8 cellular contexts compared by ENCODE assay signal in genomic region chr2:213232649-213233437, GRCh38. TPM values are rescaled to one million over a fixed set of nuclear protein-coding genes. Genes with fewer than 3 reads are reported as not detected.
DNase-seq lines count a peak whose midpoint lies in the region; ATAC-seq and TF ChIP-seq lines count a peak whose summit lies in the region.

No MANE protein-coding gene starts in this region.

- H3K4ac ChIP-seq in mesenchymal stem cell (ENCODE audit: low read depth in 1 of 2, low read length in 2 of 2) = no peak overlapping the region

- H2AFZ ChIP-seq in mesenchymal stem cell (ENCODE audit: low read depth, low read length) = peak overlapping the region; percentile 39

- POLR2A ChIA-PET in CD8-positive, alpha-beta T cell (lab: Charles Lee) = no interaction called here
- POLR2A ChIA-PET in activated CD4-positive, alpha-beta T cell treated with anti-CD3 and anti-CD28 coated beads, Interleukin-2, amount 10 ng/mL, durations not matched to agents 7 days and 5 days (lab: Charles Lee) = no interaction called here

- H3K4me2 ChIP-seq in mesenchymal stem cell (ENCODE audit: low read length, poor library complexity, severe bottlenecking) = peak overlapping the region; percentile 12

- intact Hi-C loops in CD8-positive, alpha-beta T cell (cut with DNase I, micrococcal nuclease) = loop anchor here in 1 of 2 experiments (5.0 kb wide), 1 partner anchor 49 kb away; the partner anchor contains the start of gene SPAG16

- CTCF ChIA-PET in CD8-positive, alpha-beta T cell (lab: Charles Lee) = no interaction called here
- CTCF ChIA-PET in activated CD4-positive, alpha-beta T cell treated with anti-CD3 and anti-CD28 coated beads, Interleukin-2, amount 10 ng/mL, durations not matched to agents 7 days and 5 days (lab: Charles Lee) = no interaction called here

- no peak overlapping the region for H3K14ac ChIP-seq in mesenchymal stem cell (ENCODE audit: low read length in 2 of 2)

- H2AK5ac ChIP-seq in mesenchymal stem cell (ENCODE audit: low read length, severe bottlenecking) = no peak overlapping the region

- no peaks in the 10 kb centered on the region for H3K36me3 Mint-ChIP-seq in CD8-positive, alpha-beta T cell
- H3K36me3 Mint-ChIP-seq in activated CD4-positive, alpha-beta T cell treated with anti-CD3 and anti-CD28 coated beads, Interleukin-2, amount 10 ng/mL, durations not matched to agents 7 days and 5 days (ENCODE audit: low read depth) = no peaks in the 10 kb centered on the region

- H3K4me1 ChIP-seq in CD8-positive, alpha-beta T cell (ENCODE audit: insufficient read depth, low read length) = peaks cover 9% of the 10 kb centered on the region
- peaks cover 2% of the 10 kb centered on the region for H3K4me1 ChIP-seq in mesenchymal stem cell (ENCODE audit: control insufficient read depth, insufficient read depth, low read depth, low read length)

- no peaks in the 10 kb centered on the region for H3K9me3 ChIP-seq in CD8-positive, alpha-beta T cell (ENCODE audit: low read length)
- H3K9me3 ChIP-seq in mesenchymal stem cell (ENCODE audit: control insufficient read depth, low read length) = no peaks in the 10 kb centered on the region

- peak overlapping the region in 1 of 2 experiments; percentile 56 for H2BK12ac ChIP-seq in mesenchymal stem cell (ENCODE audit: low read length in 2 of 2)

- no peak overlapping the region for H4K8ac ChIP-seq in mesenchymal stem cell (ENCODE audit: low read length)

- H3K27ac Mint-ChIP-seq in CD8-positive, alpha-beta T cell = peak overlapping the region; percentile 87
- peak overlapping the region; percentile 81 for H3K27ac Mint-ChIP-seq in activated CD4-positive, alpha-beta T cell treated with anti-CD3 and anti-CD28 coated beads, Interleukin-2, amount 10 ng/mL, durations not matched to agents 7 days and 5 days

- 20% methylated on average over 6 of the region's 8 CpGs for WGBS in mesenchymal stem cell

- H3K18ac ChIP-seq in mesenchymal stem cell (ENCODE audit: low read depth in 1 of 2, low read length in 2 of 2) = no peak overlapping the region

- H3K4me3 Mint-ChIP-seq in CD8-positive, alpha-beta T cell = peak overlapping the region; percentile 32
- H3K4me3 Mint-ChIP-seq in activated CD4-positive, alpha-beta T cell treated with anti-CD3 and anti-CD28 coated beads, Interleukin-2, amount 10 ng/mL, durations not matched to agents 7 days and 5 days = peak overlapping the region; percentile 17

- H3K27ac ChIP-seq in CD8-positive, alpha-beta T cell (ENCODE audit: low read depth, low read length) = no peak overlapping the region
- H3K27ac ChIP-seq in mesenchymal stem cell (ENCODE audit: low read length, poor library complexity, severe bottlenecking) = peak overlapping the region; percentile 70

- no peak overlapping the region for H2BK120ac ChIP-seq in mesenchymal stem cell (ENCODE audit: low read depth, low read length)

- ATAC-seq in CD8-positive, alpha-beta T cell = peak; percentile 89
- peak; percentile 87 for ATAC-seq in GM19468 (IDR thresholded peaks at IDR 0.05; ENCODE audit: extremely low read depth, unreplicated experiment)
- ATAC-seq in HG03520 (IDR thresholded peaks at IDR 0.05; ENCODE audit: unreplicated experiment) = peak; percentile 95

- DNase-seq in CD8-positive, alpha-beta T cell = peak in 6 of 7 experiments; percentile 21 to 67 (median 49)
- peak; percentile 54 for DNase-seq in activated CD4-positive, alpha-beta T cell treated with anti-CD3 and anti-CD28 coated beads, Interleukin-2, amount 10 ng/mL, durations not matched to agents 7 days and 5 days
- DNase-seq in mesenchymal stem cell (peak; percentile 24), epidermal melanocyte (ENCODE audit: insufficient read length, low spot score) (no peak), SW 1271 (lab: John Stamatoyannopoulos, UW) (no peak), hepatic stellate cell (ENCODE audit: low spot score) (no peak)

- no peaks in the 10 kb centered on the region for H3K36me3 ChIP-seq in CD8-positive, alpha-beta T cell (ENCODE audit: insufficient read depth, low read length)
- H3K36me3 ChIP-seq in mesenchymal stem cell (ENCODE audit: control insufficient read depth in 1 of 2, insufficient read depth in 2 of 2, low read depth in 1 of 2, low read length in 2 of 2) = no peaks in the 10 kb centered on the region

- no peak overlapping the region for H3K23ac ChIP-seq in mesenchymal stem cell (ENCODE audit: low read length in 2 of 2)

- peak overlapping the region; percentile 23 for H2BK15ac ChIP-seq in mesenchymal stem cell (ENCODE audit: low read depth, poor library complexity, severe bottlenecking)

- no peaks in the 10 kb centered on the region for H3K27me3 ChIP-seq in CD8-positive, alpha-beta T cell (ENCODE audit: insufficient read depth, low read length)
- no peaks in the 10 kb centered on the region for H3K27me3 ChIP-seq in mesenchymal stem cell (ENCODE audit: control insufficient read depth in 1 of 2, insufficient read depth in 1 of 2, low read length in 2 of 2)

- no peak overlapping the region for H4K91ac ChIP-seq in mesenchymal stem cell (ENCODE audit: low read length)

- H3K79me1 ChIP-seq in mesenchymal stem cell (replicated peaks; ENCODE audit: low read length, poor library complexity, severe bottlenecking) = no peaks in the 10 kb centered on the region

- no peak overlapping the region for H2BK5ac ChIP-seq in mesenchymal stem cell (ENCODE audit: low read depth, low read length, poor library complexity, severe bottlenecking)

- peak overlapping the region; percentile 21 for H3K9ac ChIP-seq in mesenchymal stem cell (ENCODE audit: low read length)

- TF ChIP-seq CTCF in CD8-positive, alpha-beta T cell (IDR thresholded peaks at IDR 0.05) = no peak

- H3K9me3 Mint-ChIP-seq in CD8-positive, alpha-beta T cell = no peaks in the 10 kb centered on the region
- no peaks in the 10 kb centered on the region for H3K9me3 Mint-ChIP-seq in activated CD4-positive, alpha-beta T cell treated with anti-CD3 and anti-CD28 coated beads, Interleukin-2, amount 10 ng/mL, durations not matched to agents 7 days and 5 days

- no peak overlapping the region for H3K4me3 ChIP-seq in CD8-positive, alpha-beta T cell (ENCODE audit: low read depth, low read length)
- H3K4me3 ChIP-seq in mesenchymal stem cell (ENCODE audit: insufficient read depth in 1 of 2, low read depth in 1 of 2, low read length in 2 of 2) = peak overlapping the region in 1 of 2 experiments; percentile 12

- peaks cover 1% of the 10 kb centered on the region for H3K27me3 Mint-ChIP-seq in CD8-positive, alpha-beta T cell (ENCODE audit: low read depth)
- H3K27me3 Mint-ChIP-seq in activated CD4-positive, alpha-beta T cell treated with anti-CD3 and anti-CD28 coated beads, Interleukin-2, amount 10 ng/mL, durations not matched to agents 7 days and 5 days = peaks cover 7% of the 10 kb centered on the region

- peaks cover 34% of the 10 kb centered on the region for H3K4me1 Mint-ChIP-seq in CD8-positive, alpha-beta T cell (ENCODE audit: low read depth)
- H3K4me1 Mint-ChIP-seq in activated CD4-positive, alpha-beta T cell treated with anti-CD3 and anti-CD28 coated beads, Interleukin-2, amount 10 ng/mL, durations not matched to agents 7 days and 5 days = peaks cover 24% of the 10 kb centered on the region

RNA-seq across cellular contexts. Expression of gene SPAG16, which starts 51.4 kb away (rescaled TPM):
- total RNA-seq in CD8-positive, alpha-beta T cell = 1 to 10 TPM; 3.7 to 4.6 TPM
- total RNA-seq in activated CD4-positive, alpha-beta T cell treated with anti-CD3 and anti-CD28 coated beads, Interleukin-2, amount 10 ng/mL, durations not matched to agents 7 days and 5 days = 10 to 100 TPM; 10.6 to 10.7 TPM
- polyA plus RNA-seq in mesenchymal stem cell (2013, experiment 1 of 2) = 17.9 TPM
- polyA plus RNA-seq in mesenchymal stem cell (2013, experiment 2 of 2) = 18.4 TPM

Comparison
In these comparisons a context has a peak if more than half of its experiments do, and no peak if none do; other contexts are left out.
1. DNase-seq: peak in CD8-positive, alpha-beta T cell (6 of 7), activated CD4-positive, alpha-beta T cell treated with anti-CD3 and anti-CD28 coated beads, Interleukin-2, amount 10 ng/mL, durations not matched to agents 7 days and 5 days (single experiment) and mesenchymal stem cell (single experiment); none in epidermal melanocyte (single experiment), SW 1271 (0 of 2) and hepatic stellate cell (single experiment).
2. Peak in every context shown above with its lines, with median percentiles within 50 percentile points of each other: ATAC-seq.